Comparison of ENCODE assay signal across 25 cellular contexts in the genomic region with DNA sequence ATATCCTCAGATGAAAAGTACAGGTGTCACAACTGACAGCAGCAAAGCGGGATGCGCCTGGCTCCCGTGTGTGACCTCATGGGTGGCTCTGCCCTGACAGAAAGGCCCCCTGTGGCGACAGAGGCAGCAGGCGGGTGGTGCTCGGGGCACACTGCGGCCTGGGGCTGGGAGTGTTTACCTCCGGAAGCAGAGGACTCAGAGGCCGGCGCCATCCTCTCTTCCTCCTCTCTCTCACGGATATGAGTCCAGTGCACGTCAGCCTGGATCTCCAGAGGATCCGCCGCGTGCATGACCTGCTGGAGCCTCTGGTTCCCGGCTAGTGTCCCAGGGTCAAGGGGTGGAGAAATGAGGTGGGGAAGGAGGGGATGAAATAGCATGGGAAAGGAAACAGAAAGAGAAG.
"Had no signal": no experiment of that assay in that cellular context is flagged by ENCODE, and none has a peak within 500 bp of the region (broad histone marks: within the 10 kb centered on the region; RNA-seq: fewer than 3 reads in every experiment).

No MANE protein-coding gene starts in this region.

- H3K27ac ChIP-seq: coronary artery, epithelial cell of prostate, gastrocnemius medialis, prostate gland, sigmoid colon, thoracic aorta, tibial nerve, upper lobe of left lung had no signal

- H3K27me3 Mint-ChIP-seq: naive thymus-derived CD4-positive, alpha-beta T cell; stimulated activated memory B cell treated with anti-CD40 and anti-IgM and Interleukin-4, amounts not matched to agents 10 μg/mL and 1 μg/mL and 100 μg/mL, for 72 hours had no signal

- ATAC-seq: esophagus mucosa; gastrocnemius medialis; left lobe of liver; naive thymus-derived CD4-positive, alpha-beta T cell; right cardiac atrium; stimulated activated memory B cell treated with anti-CD40 and anti-IgM and Interleukin-4, amounts not matched to agents 10 μg/mL and 1 μg/mL and 100 μg/mL, for 72 hours; stimulated activated naive CD8-positive, alpha-beta T cell treated with anti-CD3 and anti-CD28 coated beads, Interleukin-15, Interleukin-2, amounts not matched to agents 100 U/mL and 50 U/mL, for 24 hours had no signal

- H3K9me3 ChIP-seq: gastrocnemius medialis, prostate gland, sigmoid colon, thoracic aorta, tibial nerve, upper lobe of left lung had no signal

- H3K27me3 ChIP-seq: dorsolateral prefrontal cortex, gastrocnemius medialis, sigmoid colon, tibial nerve, upper lobe of left lung had no signal

- H3K27ac Mint-ChIP-seq: naive thymus-derived CD4-positive, alpha-beta T cell; nephron; stimulated activated memory B cell treated with anti-CD40 and anti-IgM and Interleukin-4, amounts not matched to agents 10 μg/mL and 1 μg/mL and 100 μg/mL, for 72 hours had no signal

- H3K4me3 Mint-ChIP-seq: naive thymus-derived CD4-positive, alpha-beta T cell; nephron; stimulated activated memory B cell treated with anti-CD40 and anti-IgM and Interleukin-4, amounts not matched to agents 10 μg/mL and 1 μg/mL and 100 μg/mL, for 72 hours had no signal

- H3K4me3 ChIP-seq: coronary artery, dorsolateral prefrontal cortex, gastrocnemius medialis, prostate gland, sigmoid colon, thoracic aorta, tibial nerve, upper lobe of left lung had no signal

- DNase-seq: dorsolateral prefrontal cortex; effector CD4-positive, alpha-beta T cell; foreskin fibroblast; gastrocnemius medialis; head of caudate nucleus; kidney; mammary epithelial cell; mesendoderm; midbrain; naive thymus-derived CD4-positive, alpha-beta T cell; nucleus accumbens; right cardiac atrium; sigmoid colon; stimulated activated CD4-positive, alpha-beta T cell treated with anti-CD3 and anti-CD28 coated beads, Interleukin-4, amount 100 ng/mL, for 4 hours; stimulated activated naive CD8-positive, alpha-beta T cell treated with anti-CD3 and anti-CD28 coated beads, Interleukin-15, Interleukin-2, amounts not matched to agents 100 U/mL and 50 U/mL, for 24 hours; upper lobe of left lung had no signal

- H3K9me3 Mint-ChIP-seq: nephron; stimulated activated memory B cell treated with anti-CD40 and anti-IgM and Interleukin-4, amounts not matched to agents 10 μg/mL and 1 μg/mL and 100 μg/mL, for 72 hours had no signal

- H3K4me1 ChIP-seq: prostate gland had no signal

- H3K4me1 Mint-ChIP-seq: nephron had no signal
